In the genomic region with DNA sequence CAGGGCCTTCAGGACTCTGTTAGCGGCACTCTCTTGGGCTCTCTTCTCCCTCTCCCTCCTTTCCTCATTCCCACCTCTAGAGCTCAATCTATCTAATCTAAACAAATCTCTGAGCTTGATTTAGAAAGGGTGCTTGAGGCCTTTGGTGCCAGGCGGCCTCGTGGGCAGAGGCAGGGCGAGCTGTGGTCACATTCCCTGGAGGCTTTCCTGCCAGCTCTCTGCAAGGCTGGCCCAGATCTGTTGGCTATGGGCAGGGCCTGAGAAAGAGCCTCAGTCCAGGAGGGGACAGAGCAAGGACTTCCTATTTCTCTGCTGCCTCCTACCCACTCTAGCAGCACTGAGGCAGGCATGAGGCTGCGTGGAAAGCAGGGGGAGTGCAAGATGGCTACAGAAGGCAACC, we compare ENCODE assay signal across 26 cellular contexts. TPM values are rescaled to one million over a fixed set of nuclear protein-coding genes. Genes with fewer than 3 reads are reported as not detected.
DNase-seq lines count a peak whose midpoint lies in the region; ATAC-seq and TF ChIP-seq lines count a peak whose summit lies in the region.
"Had no signal": no experiment of that assay in that cellular context is flagged by ENCODE, and none has a peak within 500 bp of the region (broad histone marks: within the 10 kb centered on the region; RNA-seq: fewer than 3 reads in every experiment).

No MANE protein-coding gene starts in this region.

- H3K36me3 Mint-ChIP-seq in activated CD8-positive, alpha-beta memory T cell treated with anti-CD3 and anti-CD28 coated beads, Interleukin-2, amount 10 ng/mL, durations not matched to agents 7 days and 5 days = no peaks in the 10 kb centered on the region
- H3K36me3 Mint-ChIP-seq: IgD-negative memory B cell had no signal

- TF ChIP-seq CTCF in osteoblast (IDR thresholded peaks at IDR 0.05; ENCODE audit: extremely low read depth, low read depth, low read length) (no peak), tibial artery (IDR thresholded peaks at IDR 0.05) (no peak)

- no peaks in the 10 kb centered on the region for H3K79me2 ChIP-seq in osteoblast (ENCODE audit: insufficient read depth, low read length)

- H2AFZ ChIP-seq in osteoblast (ENCODE audit: low read length) = no peak overlapping the region
- H2AFZ ChIP-seq: GM23338 had no signal

- CTCF ChIA-PET in activated CD8-positive, alpha-beta memory T cell treated with anti-CD3 and anti-CD28 coated beads, Interleukin-2, amount 10 ng/mL, durations not matched to agents 7 days and 5 days (lab: Charles Lee) = no interaction called here

- H3K9me3 ChIP-seq in osteoblast (ENCODE audit: low read depth, low read length) (no peaks in the 10 kb centered on the region), tibial artery (no peaks in the 10 kb centered on the region)
- H3K9me3 ChIP-seq: Peyer's patch had no signal

- H3K27ac ChIP-seq in osteoblast (ENCODE audit: low read depth, low read length) (no peak overlapping the region), tibial artery (peak overlapping the region; percentile 22 to 54)
- H3K27ac ChIP-seq: Peyer's patch, SK-N-MC had no signal

- intact Hi-C loops in tibial artery (cut with DNase I; ENCODE audit: low total_unique reads) = no loop called here

- H3K4me1 ChIP-seq in osteoblast (ENCODE audit: insufficient read depth, low read length) = peaks cover 6% of the 10 kb centered on the region
- peaks cover 0 to 25% (median 5%) of the 10 kb centered on the region in 4 donors for H3K4me1 ChIP-seq in tibial artery
- H3K4me1 ChIP-seq: Peyer's patch had no signal

- H3K27me3 Mint-ChIP-seq in activated CD8-positive, alpha-beta memory T cell treated with anti-CD3 and anti-CD28 coated beads, Interleukin-2, amount 10 ng/mL, durations not matched to agents 7 days and 5 days = peaks cover 7% of the 10 kb centered on the region

- H3K4me2 ChIP-seq in osteoblast (ENCODE audit: insufficient read depth, low read length) = no peak overlapping the region
- H3K4me2 ChIP-seq: GM23338 had no signal

- ATAC-seq in GM19463 (IDR thresholded peaks at IDR 0.05; ENCODE audit: unreplicated experiment) = no peak
- ATAC-seq in activated CD8-positive, alpha-beta memory T cell treated with anti-CD3 and anti-CD28 coated beads, Interleukin-2, amount 10 ng/mL, durations not matched to agents 7 days and 5 days = no peak
- ATAC-seq: GM23338, HCT116 had no signal

- H3K4me3 ChIP-seq in osteoblast (ENCODE audit: insufficient read depth, low read length) = no peak overlapping the region
- H3K4me3 ChIP-seq in tibial artery = no peak overlapping the region
- H3K4me3 ChIP-seq: GM23338, Peyer's patch, SK-N-MC had no signal

- H3K27ac Mint-ChIP-seq in activated CD8-positive, alpha-beta memory T cell treated with anti-CD3 and anti-CD28 coated beads, Interleukin-2, amount 10 ng/mL, durations not matched to agents 7 days and 5 days = no peak overlapping the region
- H3K27ac Mint-ChIP-seq: GM23338, IgD-negative memory B cell had no signal

- DNase-seq in H4 (ENCODE audit: low spot score) (peak; percentile 48), NCI-H226 (peak; percentile 14), osteoblast (ENCODE audit: insufficient read length, low spot score, missing footprints) (peak; percentile 64), tibial artery (peak in 1 of 2 donors; percentile 69)
- no peak for DNase-seq in activated CD4-positive, alpha-beta T cell treated with anti-CD3 and anti-CD28 coated beads, Interleukin-2, amount 50 U/mL, for 4 hours
- DNase-seq in activated CD8-positive, alpha-beta memory T cell treated with anti-CD3 and anti-CD28 coated beads, Interleukin-2, amount 10 ng/mL, durations not matched to agents 7 days and 5 days = no peak
- DNase-seq: ACHN; AML-193; COR-L47; DMS 273 treated with DMSO at 0.1 percent for 48 hours; GDM1; Karpas-422; MM.1S; NCI-H1092 treated with DMSO at 0.1 percent for 48 hours; NCI-H2081; NCI-H2171 treated with DMSO at 0.1 percent for 48 hours; NCI-H446 treated with DMSO at 0.1 percent for 48 hours; NCI-H69; NK-92 treated with Interleukin-12 subunit alpha and Interleukin-12 subunit beta, amount 100 ng/mL, for 24 hours; Peyer's patch; Right ventricle myocardium superior had no signal

- H3K36me3 ChIP-seq in osteoblast (ENCODE audit: insufficient read depth, low read length) = no peaks in the 10 kb centered on the region
- no peaks in the 10 kb centered on the region for H3K36me3 ChIP-seq in tibial artery
- H3K36me3 ChIP-seq: Peyer's patch had no signal

- peaks cover 26% of the 10 kb centered on the region for H3K27me3 ChIP-seq in osteoblast (ENCODE audit: insufficient read depth, low read length)
- no peaks in the 10 kb centered on the region for H3K27me3 ChIP-seq in tibial artery
- H3K27me3 ChIP-seq: Peyer's patch had no signal

- no peaks in the 10 kb centered on the region for H4K20me1 ChIP-seq in osteoblast (ENCODE audit: insufficient read depth, low read length)

- peaks cover 1% of the 10 kb centered on the region for H3K4me1 Mint-ChIP-seq in activated CD8-positive, alpha-beta memory T cell treated with anti-CD3 and anti-CD28 coated beads, Interleukin-2, amount 10 ng/mL, durations not matched to agents 7 days and 5 days

- H3K9me3 Mint-ChIP-seq in activated CD8-positive, alpha-beta memory T cell treated with anti-CD3 and anti-CD28 coated beads, Interleukin-2, amount 10 ng/mL, durations not matched to agents 7 days and 5 days (ENCODE audit: low read depth) = no peaks in the 10 kb centered on the region
- H3K9me3 Mint-ChIP-seq: GM23338, IgD-negative memory B cell had no signal

- no peak overlapping the region for H3K4me3 Mint-ChIP-seq in activated CD8-positive, alpha-beta memory T cell treated with anti-CD3 and anti-CD28 coated beads, Interleukin-2, amount 10 ng/mL, durations not matched to agents 7 days and 5 days
- H3K4me3 Mint-ChIP-seq: GM23338, IgD-negative memory B cell had no signal

RNA-seq across cellular contexts. Expression of gene PJA1, which starts 38.6 kb away (rescaled TPM):
- 30.6 and 36.4 TPM in 2 replicates for total RNA-seq in H4 (2014; rRNA removed; shearing (Covaris generic))
- total RNA-seq in osteoblast = 19.4 and 21.0 TPM in 2 replicates
- total RNA-seq in activated CD8-positive, alpha-beta memory T cell treated with anti-CD3 and anti-CD28 coated beads, Interleukin-2, amount 10 ng/mL, durations not matched to agents 7 days and 5 days = 10 to 100 TPM; 17.5 to 20.1 TPM

Comparison
In these comparisons a context has a peak if more than half of its experiments do, and no peak if none do; other contexts are left out.
1. DNase-seq: peak in H4 (single experiment), NCI-H226 (single experiment) and osteoblast (single experiment); none in activated CD4-positive, alpha-beta T cell treated with anti-CD3 and anti-CD28 coated beads, Interleukin-2, amount 50 U/mL, for 4 hours (0 of 2) and activated CD8-positive, alpha-beta memory T cell treated with anti-CD3 and anti-CD28 coated beads, Interleukin-2, amount 10 ng/mL, durations not matched to agents 7 days and 5 days (single experiment).